In the genomic region with DNA sequence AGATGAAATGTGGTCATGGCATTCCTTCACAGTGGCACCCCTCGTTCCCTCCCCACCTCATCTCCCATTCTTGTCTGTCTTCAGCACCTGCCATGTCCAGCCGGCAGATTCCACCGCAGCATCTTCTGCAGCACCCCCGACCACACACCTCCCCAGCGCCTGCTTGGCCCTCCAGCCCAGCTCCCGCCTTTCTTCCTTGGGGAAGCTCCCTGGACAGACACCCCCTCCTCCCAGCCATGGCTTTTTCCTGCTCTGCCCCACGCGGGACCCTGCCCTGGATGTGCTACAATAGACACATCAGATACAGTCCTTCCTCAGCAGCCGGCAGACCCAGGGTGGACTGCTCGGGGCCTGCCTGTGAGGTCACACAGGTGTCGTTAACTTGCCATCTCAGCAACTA, we compare ENCODE assay signal across 22 cellular contexts.
"Had no signal": no experiment of that assay in that cellular context is flagged by ENCODE, and none has a peak within 500 bp of the region (broad histone marks: within the 10 kb centered on the region; RNA-seq: fewer than 3 reads in every experiment).

No MANE protein-coding gene starts in this region.

- H3K79me2 ChIP-seq: hepatocyte had no signal

- DNase-seq: activated CD4-positive, alpha-beta T cell treated with anti-CD3 and anti-CD28 coated beads for 1 hour; activated CD4-positive, alpha-beta T cell treated with anti-CD3 and anti-CD28 coated beads, Interleukin-2, amount 50 U/mL, for 1 hour; activated CD8-positive, alpha-beta T cell treated with anti-CD3 and anti-CD28 coated beads, Interleukin-2, amount 10 ng/mL, durations not matched to agents 7 days and 5 days; activated gamma-delta T cell; activated naive CD4-positive, alpha-beta T cell treated with anti-CD3 and anti-CD28 coated beads, Interleukin-2, amount 50 U/mL, for 16 hours; activated naive CD8-positive, alpha-beta T cell treated with anti-CD3 and anti-CD28 coated beads, Interleukin-2, amount 50 U/mL, for 24 hours; body of pancreas; caudate nucleus; foreskin keratinocyte; glutamatergic neuron; immature natural killer cell; naive thymus-derived CD4-positive, alpha-beta T cell; psoas muscle; stimulated activated CD4-positive, alpha-beta T cell treated with anti-CD3 and anti-CD28 coated beads, Interleukin-12 subunit alpha, Interleukin-12 subunit beta, amount 100 ng/mL, for 4 hours; stimulated activated CD4-positive, alpha-beta T cell treated with anti-CD3 and anti-CD28 coated beads, Interleukin-4, amount 100 ng/mL, for 4 hours; T-cell had no signal

- H3K4me1 ChIP-seq: psoas muscle, upper lobe of left lung had no signal

- H3K4me3 ChIP-seq: body of pancreas, hepatocyte, lung, neural progenitor cell, psoas muscle, right atrium auricular region, upper lobe of left lung had no signal

- ATAC-seq: activated CD8-positive, alpha-beta T cell treated with anti-CD3 and anti-CD28 coated beads, Interleukin-2, amount 10 ng/mL, durations not matched to agents 7 days and 5 days; activated naive CD8-positive, alpha-beta T cell treated with anti-CD3 and anti-CD28 coated beads, Interleukin-2, amount 50 U/mL, for 24 hours; body of pancreas; foreskin keratinocyte; naive thymus-derived CD4-positive, alpha-beta T cell; psoas muscle; T-cell had no signal

- H3K9ac ChIP-seq: neural progenitor cell had no signal

- H2AFZ ChIP-seq: hepatocyte, neural progenitor cell had no signal

- H3K4me2 ChIP-seq: hepatocyte, neural progenitor cell had no signal

- H3K27ac ChIP-seq: foreskin keratinocyte, hepatocyte, neural progenitor cell, psoas muscle, upper lobe of left lung, WERI-Rb-1 had no signal

- H3K36me3 ChIP-seq: neural progenitor cell had no signal

- H3K27me3 ChIP-seq: body of pancreas, foreskin keratinocyte, hepatocyte, neural progenitor cell, right atrium auricular region, upper lobe of left lung had no signal

- H3K9me3 ChIP-seq: body of pancreas had no signal
